11 cellular contexts compared by ENCODE assay signal in the genomic region with DNA sequence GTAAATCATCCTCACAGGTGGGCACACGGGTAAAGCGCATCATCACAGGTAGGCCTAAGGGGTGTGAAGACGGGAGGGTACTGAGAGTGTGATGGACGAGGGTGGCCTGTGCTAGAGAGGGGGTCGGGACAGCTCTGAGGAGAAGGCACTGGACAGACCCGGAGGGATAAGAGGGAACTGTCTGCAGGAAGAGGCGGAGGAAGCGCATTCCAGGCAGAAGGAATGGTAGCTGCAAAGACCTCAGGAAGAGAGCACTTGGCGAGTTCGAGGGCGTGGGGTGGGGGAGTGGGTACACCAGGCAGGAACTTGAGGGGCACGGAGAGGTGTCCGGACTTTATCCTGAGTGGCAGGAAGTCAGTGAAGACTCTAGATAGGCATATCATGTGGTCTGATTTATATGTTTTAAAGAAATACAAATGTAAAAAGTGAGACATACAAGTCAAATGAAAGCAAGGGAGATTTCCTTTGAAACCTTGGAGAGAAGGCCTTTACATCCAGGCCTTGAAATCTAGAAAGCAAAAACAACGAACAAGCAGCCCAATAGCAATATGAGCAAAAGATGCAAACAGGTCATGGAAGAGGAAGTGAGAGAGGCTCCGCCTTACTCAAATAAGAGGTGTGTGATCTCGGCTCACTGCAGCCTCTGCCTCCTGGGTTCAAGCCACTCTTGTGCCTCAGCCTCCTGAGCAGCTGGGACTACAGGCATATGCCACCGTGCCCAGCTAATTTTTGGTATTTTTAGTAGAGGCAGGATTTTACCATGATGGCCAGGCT. TPM values are rescaled to one million over a fixed set of nuclear protein-coding genes. Genes with fewer than 3 reads are reported as not detected.
DNase-seq lines count a peak whose midpoint lies in the region; ATAC-seq and TF ChIP-seq lines count a peak whose summit lies in the region.
"Had no signal": no experiment of that assay in that cellular context is flagged by ENCODE, and none has a peak within 500 bp of the region (broad histone marks: within the 10 kb centered on the region; RNA-seq: fewer than 3 reads in every experiment).

No MANE protein-coding gene starts in this region.

- peak overlapping the region; percentile 66 for H3K4me2 ChIP-seq in Karpas-422 (ENCODE audit: low read depth, low read length, poor library complexity, severe bottlenecking)

- H3K4me1 ChIP-seq in Caco-2 (peaks cover 20% of the 10 kb centered on the region), Karpas-422 (ENCODE audit: low read length) (peaks cover 49% of the 10 kb centered on the region), upper lobe of right lung (peaks cover 8% of the 10 kb centered on the region), psoas muscle (peaks cover 4% of the 10 kb centered on the region)

- H3K27ac ChIP-seq in Karpas-422 (ENCODE audit: low read length) (peak overlapping the region; percentile 87), upper lobe of right lung (no peak overlapping the region), psoas muscle (no peak overlapping the region)

- H3K27ac Mint-ChIP-seq in Caco-2 (ENCODE audit: unreplicated experiment): peak overlapping the region; percentile 21
- peak overlapping the region; percentile 70 for H3K27ac Mint-ChIP-seq in activated naive CD8-positive, alpha-beta T cell treated with anti-CD3 and anti-CD28 coated beads, Interleukin-2, amount 50 U/mL, for 24 hours

- H3K9me2 ChIP-seq in Karpas-422 (replicated peaks; ENCODE audit: insufficient read depth, low read length): no peaks in the 10 kb centered on the region

- TF ChIP-seq CTCF in Caco-2 (IDR thresholded peaks at IDR 0.05; ENCODE audit: insufficient read depth in 1 of 2, low read depth in 1 of 2, low read length in 1 of 2, severe bottlenecking in 1 of 2, unreplicated experiment in 1 of 2): no peak
- no peak for TF ChIP-seq CTCF in upper lobe of right lung (IDR thresholded peaks at IDR 0.05)
- no peak for TF ChIP-seq CTCF in psoas muscle (IDR thresholded peaks at IDR 0.05)

- no peaks in the 10 kb centered on the region for H3K9me3 ChIP-seq in Caco-2
- no peaks in the 10 kb centered on the region for H3K9me3 ChIP-seq in Karpas-422 (ENCODE audit: low read length)
- no peaks in the 10 kb centered on the region for H3K9me3 ChIP-seq in upper lobe of right lung
- H3K9me3 ChIP-seq in psoas muscle: no peaks in the 10 kb centered on the region

- H3K4me3 ChIP-seq in Caco-2 (ENCODE audit: low read depth, low read length) (no peak overlapping the region), Karpas-422 (ENCODE audit: low read length) (peak overlapping the region; percentile 46), upper lobe of right lung (no peak overlapping the region), psoas muscle (no peak overlapping the region)
- H3K4me3 ChIP-seq: lung had no signal

- CTCF ChIA-PET in Caco-2 (lab: Charles Lee): no interaction called here

- peaks cover 6% of the 10 kb centered on the region for H3K36me3 Mint-ChIP-seq in Caco-2 (ENCODE audit: insufficient read depth, unreplicated experiment)
- peaks cover 4% of the 10 kb centered on the region for H3K36me3 Mint-ChIP-seq in activated naive CD8-positive, alpha-beta T cell treated with anti-CD3 and anti-CD28 coated beads, Interleukin-2, amount 50 U/mL, for 24 hours (ENCODE audit: low read depth)

- H3K79me2 ChIP-seq in Karpas-422 (ENCODE audit: low read length): peaks cover 45% of the 10 kb centered on the region

- H4K20me1 ChIP-seq in Karpas-422 (ENCODE audit: insufficient read depth, low read depth, low read length): no peaks in the 10 kb centered on the region; the same call in 1 of the 2 replicates

- 77 to 83% (median 81%) methylated on average over 17 of the region's 17 CpGs for WGBS in psoas muscle, 3 donors

- POLR2A ChIA-PET in Caco-2 (lab: Charles Lee): interaction anchor here (0.7 kb wide), 1 partner anchor 46 kb away, joined by 3 read pairs; no protein-coding TSS in a partner anchor

- peaks cover 28% of the 10 kb centered on the region for H3K4me1 Mint-ChIP-seq in Caco-2 (ENCODE audit: low read depth, unreplicated experiment)
- H3K4me1 Mint-ChIP-seq in activated naive CD8-positive, alpha-beta T cell treated with anti-CD3 and anti-CD28 coated beads, Interleukin-2, amount 50 U/mL, for 24 hours: peaks cover 27% of the 10 kb centered on the region

- H3K9ac ChIP-seq in Karpas-422 (ENCODE audit: low read length): peak overlapping the region; percentile 48

- H3K27me3 Mint-ChIP-seq in Caco-2 (ENCODE audit: insufficient read depth, unreplicated experiment): no peaks in the 10 kb centered on the region
- H3K27me3 Mint-ChIP-seq in activated naive CD8-positive, alpha-beta T cell treated with anti-CD3 and anti-CD28 coated beads, Interleukin-2, amount 50 U/mL, for 24 hours: no peaks in the 10 kb centered on the region

- no peak overlapping the region for H3K4me3 Mint-ChIP-seq in Caco-2 (ENCODE audit: unreplicated experiment)
- no peak overlapping the region for H3K4me3 Mint-ChIP-seq in activated naive CD8-positive, alpha-beta T cell treated with anti-CD3 and anti-CD28 coated beads, Interleukin-2, amount 50 U/mL, for 24 hours

- no peak overlapping the region for H2AFZ ChIP-seq in Karpas-422 (ENCODE audit: low read length)

- ATAC-seq in GM21360 (IDR thresholded peaks at IDR 0.05; ENCODE audit: unreplicated experiment) (peak; percentile 44), upper lobe of right lung (no peak), left ventricle myocardium superior (no peak), psoas muscle (no peak)
- no peak for ATAC-seq in activated naive CD8-positive, alpha-beta T cell treated with anti-CD3 and anti-CD28 coated beads, Interleukin-2, amount 50 U/mL, for 24 hours

- intact Hi-C loops in Caco-2 (cut with micrococcal nuclease; ENCODE audit: unreplicated experiment) (no loop called here), upper lobe of right lung (cut with DNase I) (no loop called here), left ventricle myocardium superior (cut with micrococcal nuclease) (no loop called here), psoas muscle (cut with DNase I) (no loop called here)

- H3K36me3 ChIP-seq in Caco-2 (ENCODE audit: control insufficient read depth, insufficient read depth, low read length): no peaks in the 10 kb centered on the region; the same call in none of the 2 replicates
- no peaks in the 10 kb centered on the region for H3K36me3 ChIP-seq in Karpas-422 (ENCODE audit: insufficient read depth, low read length)
- no peaks in the 10 kb centered on the region for H3K36me3 ChIP-seq in upper lobe of right lung
- H3K36me3 ChIP-seq in psoas muscle (ENCODE audit: insufficient read depth in 1 of 2, low read depth in 1 of 2): no peaks in the 10 kb centered on the region

- DNase-seq in Caco-2: no peak
- DNase-seq in Karpas-422: peak; percentile 84
- no peak for DNase-seq in activated naive CD8-positive, alpha-beta T cell treated with anti-CD3 and anti-CD28 coated beads, Interleukin-2, amount 50 U/mL, for 24 hours
- no peak for DNase-seq in activated gamma-delta T cell (lab: John Stamatoyannopoulos, UW)
- no peak for DNase-seq in upper lobe of right lung
- DNase-seq in left ventricle myocardium superior: no peak
- no peak for DNase-seq in psoas muscle
- DNase-seq: NCI-H526 had no signal

- H3K9me3 Mint-ChIP-seq in Caco-2 (ENCODE audit: unreplicated experiment): no peaks in the 10 kb centered on the region
- no peaks in the 10 kb centered on the region for H3K9me3 Mint-ChIP-seq in activated naive CD8-positive, alpha-beta T cell treated with anti-CD3 and anti-CD28 coated beads, Interleukin-2, amount 50 U/mL, for 24 hours

- no TSS peak for BruUV-seq in Caco-2 (replicated peaks; lab: Mats Ljungman, UMichigan)

- H3K27me3 ChIP-seq in Caco-2 (replicated peaks; ENCODE audit: control insufficient read depth, insufficient read depth, low read length) (no peaks in the 10 kb centered on the region), Karpas-422 (ENCODE audit: low read length) (no peaks in the 10 kb centered on the region), upper lobe of right lung (no peaks in the 10 kb centered on the region), psoas muscle (ENCODE audit: insufficient read depth in 3 of 3, low read length in 2 of 3) (no peaks in the 10 kb centered on the region)

RNA-seq across cellular contexts. Expression of gene LHPP, which starts 3.6 kb away (rescaled TPM):
- total RNA-seq in Caco-2 (2022) (10.5 and 15.9 TPM in 2 replicates), upper lobe of right lung (16.2 TPM), left ventricle myocardium superior (9.1 TPM), psoas muscle (10 to 100 TPM in 1 of 4 donors, 1 to 10 TPM in 3; 5.6 to 12.8 (median 8.0) TPM)
- 57.2 and 73.3 TPM in 2 replicates for total RNA-seq in Karpas-422 (2014; rRNA removed; shearing (Covaris generic); ENCODE audit: low replicate concordance)
- 1 to 10 TPM; 4.7 to 6.1 (median 5.2) TPM for polyA plus RNA-seq in psoas muscle

RNA-seq across cellular contexts. Expression of gene NKX1-2, which starts 15.4 kb away (rescaled TPM):
- 2.0 and 2.8 TPM in 2 replicates for total RNA-seq in Caco-2 (2022)
- not detected in 2 replicates for total RNA-seq in Karpas-422 (2014; rRNA removed; shearing (Covaris generic); ENCODE audit: low replicate concordance)
- not detected for total RNA-seq in upper lobe of right lung
- total RNA-seq in left ventricle myocardium superior: not detected
- not detected for total RNA-seq in psoas muscle
- not detected for polyA plus RNA-seq in psoas muscle
- total RNA-seq: activated CD8-positive, alpha-beta memory T cell treated with anti-CD3 and anti-CD28 coated beads for 36 hours had no signal

RNA-seq across cellular contexts. Expression of gene OAT, which starts 46.5 kb away (rescaled TPM):
- total RNA-seq in Caco-2 (2022) (312 and 316 TPM in 2 replicates), upper lobe of right lung (55.2 TPM), left ventricle myocardium superior (22.7 TPM), psoas muscle (10 to 100 TPM; 23.2 to 38.6 (median 32.3) TPM)
- 64.8 and 98.4 TPM in 2 replicates for total RNA-seq in Karpas-422 (2014; rRNA removed; shearing (Covaris generic); ENCODE audit: low replicate concordance)
- polyA plus RNA-seq in psoas muscle: 10 to 100 TPM in 2 of 3 donors, 1 to 10 TPM in 1; 9.5 to 64.5 (median 26.1) TPM
